Comparison of ENCODE assay signal across 30 cellular contexts in genomic region chr11:103794262-103794661, GRCh38.
DNase-seq lines count a peak whose midpoint lies in the region; ATAC-seq and TF ChIP-seq lines count a peak whose summit lies in the region.
"Had no signal": no experiment of that assay in that cellular context is flagged by ENCODE, and none has a peak within 500 bp of the region (broad histone marks: within the 10 kb centered on the region; RNA-seq: fewer than 3 reads in every experiment).

No MANE protein-coding gene starts in this region.

- intact Hi-C loops in left lung (cut with DNase I), result no loop called here

- TF ChIP-seq CTCF in AG09319 (IDR thresholded peaks at IDR 0.05; ENCODE audit: low read depth, low read length) (no peak), fibroblast of mammary gland (conservative IDR thresholded peaks at IDR 0.05; ENCODE audit: control insufficient read depth, insufficient read depth, low read depth, low read length) (no peak), left lung (IDR thresholded peaks at IDR 0.05) (no peak)

- ATAC-seq in left lung, result peak; percentile 24
- ATAC-seq: A549; activated naive CD4-positive, alpha-beta T cell treated with anti-CD3 and anti-CD28 coated beads, Interleukin-2, amount 50 U/mL, for 72 hours; naive thymus-derived CD4-positive, alpha-beta T cell; stimulated activated memory B cell treated with anti-CD40 and anti-IgM and Interleukin-4, amounts not matched to agents 10 μg/mL and 1 μg/mL and 100 μg/mL, for 72 hours had no signal

- H3K27ac ChIP-seq in left lung, result no peak overlapping the region
- H3K27ac ChIP-seq: spleen, thoracic aorta, vagina had no signal

- DNase-seq in AG09319 (ENCODE audit: extremely low read depth, low read depth) (peak; percentile 66), OCI-M1 (lab: John Stamatoyannopoulos, UW) (peak; percentile 16), fibroblast of mammary gland (ENCODE audit: low read depth) (peak; percentile 82), left lung (no peak), NCI-H1048 (lab: John Stamatoyannopoulos, UW) (no peak), NCI-H187 (lab: John Stamatoyannopoulos, UW) (no peak), HK-2 (ENCODE audit: unreplicated experiment) (no peak)
- DNase-seq in activated CD4-positive, CD25-positive, alpha-beta regulatory T cell treated with anti-CD3 and anti-CD28 coated beads, Interleukin-2, amount 50 U/mL, for 72 hours, result no peak
- DNase-seq: activated B cell treated with CpG ODN at 0.5 μM for 24 hours; activated CD4-positive, alpha-beta memory T cell treated with anti-CD3 and anti-CD28 coated beads, Interleukin-2, amount 10 ng/mL, durations not matched to agents 7 days and 5 days; C1 segment of cervical spinal cord; DND-41; effector CD4-positive, alpha-beta T cell; erythroblast; Karpas-422; mesendoderm; naive thymus-derived CD4-positive, alpha-beta T cell; NCI-H1092 treated with DMSO at 0.1 percent for 48 hours; NCI-H2029; NCI-H226; NCI-H82; occipital lobe; spleen; stimulated activated CD4-positive, alpha-beta T cell treated with anti-CD3 and anti-CD28 coated beads, Interleukin-2, amount 100 ng/mL, for 48 hours; T1000 had no signal

- no peak overlapping the region for H3K4me3 ChIP-seq in fibroblast of mammary gland (ENCODE audit: control insufficient read depth, low read depth, low read length)
- no peak overlapping the region for H3K4me3 ChIP-seq in left lung
- H3K4me3 ChIP-seq: A549, spleen, thoracic aorta, vagina had no signal

- H3K27me3 ChIP-seq in left lung, result no peaks in the 10 kb centered on the region
- H3K27me3 ChIP-seq: spleen, vagina had no signal

- H3K4me1 ChIP-seq in left lung, result no peaks in the 10 kb centered on the region
- H3K4me1 ChIP-seq: spleen, vagina had no signal

- peaks cover 0 to 5% of the 10 kb centered on the region in 2 donors for H3K9me3 ChIP-seq in left lung
- H3K9me3 ChIP-seq: thoracic aorta, vagina had no signal

- no peaks in the 10 kb centered on the region for H3K36me3 ChIP-seq in left lung
- H3K36me3 ChIP-seq: spleen, thoracic aorta, vagina had no signal

Comparison
In these comparisons a context has a peak if more than half of its experiments do, and no peak if none do; other contexts are left out.
1. DNase-seq: peak in AG09319 (single experiment), OCI-M1 (single experiment) and fibroblast of mammary gland (single experiment); none in left lung (0 of 2), NCI-H1048 (single experiment), NCI-H187 (0 of 2), activated CD4-positive, CD25-positive, alpha-beta regulatory T cell treated with anti-CD3 and anti-CD28 coated beads, Interleukin-2, amount 50 U/mL, for 72 hours (single experiment) and HK-2 (single experiment).